Comparison of ENCODE assay signal across 1 cellular context in the genomic region with DNA sequence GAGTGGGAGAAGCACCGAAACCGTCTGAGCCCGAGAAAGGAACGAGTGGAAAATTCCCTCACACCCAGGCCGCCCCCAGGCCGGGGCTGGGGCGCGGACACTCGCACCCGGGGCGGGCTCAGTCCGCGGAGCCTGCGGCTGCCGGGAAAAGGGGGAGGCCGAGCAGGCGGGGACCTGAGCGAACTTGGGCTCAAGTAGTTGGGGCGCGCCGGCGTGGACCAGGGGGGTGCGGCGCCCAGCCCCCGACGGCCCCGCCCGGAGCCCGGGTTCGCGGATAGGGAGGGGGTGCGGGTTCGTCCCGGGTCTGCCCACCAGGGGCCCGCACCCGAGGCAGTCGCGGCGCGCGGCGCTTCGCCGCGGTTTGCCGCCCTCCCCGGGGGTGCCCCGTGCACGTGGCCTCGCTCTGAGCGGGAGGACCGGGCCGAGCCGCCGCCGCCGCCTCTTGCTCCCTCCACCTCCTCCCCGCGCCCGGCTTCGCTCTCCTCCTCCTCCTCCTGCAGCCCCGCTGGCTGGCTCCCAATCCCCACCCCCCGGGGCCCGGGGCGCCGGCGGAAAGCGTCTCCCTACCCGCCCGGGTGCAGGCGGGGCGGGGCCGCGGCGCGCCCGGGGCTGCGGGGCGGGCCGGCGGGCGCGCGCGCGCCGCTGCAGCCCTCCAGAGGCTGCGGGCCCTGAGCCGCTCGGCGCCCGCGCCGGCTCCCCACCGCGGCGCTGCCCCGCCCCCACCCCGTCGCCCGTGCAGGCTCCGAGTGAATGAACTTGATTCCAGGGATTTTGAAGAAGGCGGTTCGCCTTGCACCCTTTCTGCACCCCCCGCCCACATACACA.
TF ChIP-seq lines count a peak whose summit lies in the region.

No MANE protein-coding gene starts in this region.

TF ChIP-seq in H1, 55 proteins besides CTCF, POLR2A, EP300 and RAD21:
- no peak for TF ChIP-seq SIX5 (IDR thresholded peaks at IDR 0.05; ENCODE audit: low read depth, low read length)
- TF ChIP-seq SIN3A (conservative IDR thresholded peaks at IDR 0.05 in 1 of 2, IDR thresholded peaks at IDR 0.05 in 1 of 2; ENCODE audit: low read depth in 1 of 2, low read length in 2 of 2), result no peak; a peak in 1 of 4 replicates
- TF ChIP-seq POLR2AphosphoS5 (IDR thresholded peaks at IDR 0.05; ENCODE audit: low read depth, low read length), result 0 out of 2 replicates have a peak, but pooled peaks have one; percentile 11
- TF ChIP-seq SUZ12 (IDR thresholded peaks at IDR 0.05; ENCODE audit: low read length), result no peak
- no peak for TF ChIP-seq KDM5A (IDR thresholded peaks at IDR 0.05; ENCODE audit: low read length)
- peak; percentile 90 for TF ChIP-seq RBBP5 (IDR thresholded peaks at IDR 0.05; ENCODE audit: borderline replicate concordance, low read depth, low read length)
- TF ChIP-seq, protein P1, sequence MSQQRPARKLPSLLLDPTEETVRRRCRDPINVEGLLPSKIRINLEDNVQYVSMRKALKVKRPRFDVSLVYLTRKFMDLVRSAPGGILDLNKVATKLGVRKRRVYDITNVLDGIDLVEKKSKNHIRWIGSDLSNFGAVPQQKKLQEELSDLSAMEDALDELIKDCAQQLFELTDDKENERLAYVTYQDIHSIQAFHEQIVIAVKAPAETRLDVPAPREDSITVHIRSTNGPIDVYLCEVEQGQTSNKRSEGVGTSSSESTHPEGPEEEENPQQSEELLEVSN (IDR thresholded peaks at IDR 0.05), result peak; percentile 92
- 0 out of 2 replicates have a peak, but pooled peaks have one; percentile 30 for TF ChIP-seq BACH1 (IDR thresholded peaks at IDR 0.05; ENCODE audit: low read length)
- peak; percentile 41; the same call in 1 of the 2 replicates for TF ChIP-seq TAF1 (IDR thresholded peaks at IDR 0.05; ENCODE audit: low read depth, low read length)
- peak; percentile 59; the same call in 1 of the 2 replicates for TF ChIP-seq PHF8 (conservative IDR thresholded peaks at IDR 0.05; ENCODE audit: low read depth, low read length)
- TF ChIP-seq SP2 (IDR thresholded peaks at IDR 0.05; ENCODE audit: low read length), result no peak
- 0 out of 2 replicates have a peak, but pooled peaks have one; percentile 7 for TF ChIP-seq YY1 (IDR thresholded peaks at IDR 0.05; ENCODE audit: low read depth, low read length)
- TF ChIP-seq, protein P2, sequence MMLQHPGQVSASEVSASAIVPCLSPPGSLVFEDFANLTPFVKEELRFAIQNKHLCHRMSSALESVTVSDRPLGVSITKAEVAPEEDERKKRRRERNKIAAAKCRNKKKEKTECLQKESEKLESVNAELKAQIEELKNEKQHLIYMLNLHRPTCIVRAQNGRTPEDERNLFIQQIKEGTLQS (IDR thresholded peaks at IDR 0.05; ENCODE audit: insufficient read depth, low read depth, low read length), result no peak
- no peak for TF ChIP-seq CBX5 (IDR thresholded peaks at IDR 0.05; ENCODE audit: low read depth, low read length)
- no peak for TF ChIP-seq RNF2 (IDR thresholded peaks at IDR 0.05; ENCODE audit: borderline replicate concordance, low read depth, low read length, missing control alignments, poor library complexity, severe bottlenecking)
- peak; percentile 15 for TF ChIP-seq TAF7 (optimal IDR thresholded peaks at IDR 0.05; ENCODE audit: borderline replicate concordance, low read depth, low read length)
- no peak for TF ChIP-seq BRCA1 (IDR thresholded peaks at IDR 0.05; ENCODE audit: low read depth, low read length)
- TF ChIP-seq CEBPB (IDR thresholded peaks at IDR 0.05; ENCODE audit: low read depth, low read length), result no peak
- TF ChIP-seq, protein P3, sequence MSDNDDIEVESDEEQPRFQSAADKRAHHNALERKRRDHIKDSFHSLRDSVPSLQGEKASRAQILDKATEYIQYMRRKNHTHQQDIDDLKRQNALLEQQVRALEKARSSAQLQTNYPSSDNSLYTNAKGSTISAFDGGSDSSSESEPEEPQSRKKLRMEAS (IDR thresholded peaks at IDR 0.05), result peak; percentile 93
- TF ChIP-seq HDAC2 (IDR thresholded peaks at IDR 0.05; ENCODE audit: borderline replicate concordance in 1 of 2, low read depth in 2 of 2, low read length in 2 of 2), result peak; percentile 25 to 42; a peak in 1 of 4 replicates
- peak; percentile 39 for TF ChIP-seq ASH2L (IDR thresholded peaks at IDR 0.05; ENCODE audit: low read length)
- TF ChIP-seq GABPA (IDR thresholded peaks at IDR 0.05; ENCODE audit: borderline replicate concordance, insufficient read depth, low read length), result no peak
- TF ChIP-seq KDM1A (IDR thresholded peaks at IDR 0.05; ENCODE audit: borderline replicate concordance, low read length), result no peak; the same call in 1 of the 2 replicates
- peak; percentile 24 for TF ChIP-seq KDM4A (IDR thresholded peaks at IDR 0.05; ENCODE audit: low read depth, low read length, severe bottlenecking)
- TF ChIP-seq SP4 (IDR thresholded peaks at IDR 0.05; ENCODE audit: low read length), result no peak
